Comparison of ENCODE assay signal across 8 cellular contexts in the genomic region with DNA sequence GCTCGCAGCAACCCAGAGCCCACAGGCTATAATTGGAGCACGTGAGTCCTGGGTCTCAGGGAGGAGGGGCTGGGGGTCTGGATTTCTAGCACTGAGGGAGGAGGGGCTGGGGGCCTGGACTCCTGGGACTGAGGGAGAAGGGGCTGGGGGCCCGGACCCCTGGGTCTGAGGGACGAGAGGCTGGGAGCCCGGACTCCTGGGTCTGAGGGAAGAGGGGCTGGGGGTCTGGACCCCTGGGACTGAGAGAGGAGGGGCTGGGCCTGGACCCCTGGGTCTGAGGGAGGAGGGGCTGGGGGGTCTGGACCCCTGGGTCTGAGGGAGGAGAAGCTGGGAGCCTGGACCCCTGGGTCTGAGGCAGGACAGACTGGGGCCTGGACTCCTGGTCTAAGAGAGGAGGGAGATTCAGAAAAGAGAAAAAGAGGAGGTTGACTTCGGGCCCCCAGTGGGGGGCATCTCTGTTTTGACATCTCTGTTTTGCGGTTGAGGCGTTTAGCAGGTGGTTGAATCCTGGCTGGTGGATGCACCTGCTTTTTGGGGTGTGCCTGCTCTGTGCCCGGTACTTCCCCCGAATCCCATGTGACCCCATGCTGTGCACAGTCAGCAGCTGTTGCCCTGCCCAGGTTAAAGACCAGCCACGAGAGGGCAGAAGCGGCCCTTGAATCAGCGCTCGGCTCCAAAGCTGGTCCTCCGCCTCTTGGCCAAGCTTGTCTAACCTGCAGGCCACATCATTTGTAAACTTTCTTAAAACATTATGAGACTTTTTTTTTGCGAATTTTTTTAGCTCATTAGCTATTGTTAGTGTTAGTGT. TPM values are rescaled to one million over a fixed set of nuclear protein-coding genes. Genes with fewer than 3 reads are reported as not detected.
DNase-seq lines count a peak whose midpoint lies in the region; ATAC-seq and TF ChIP-seq lines count a peak whose summit lies in the region.

No MANE protein-coding gene starts in this region.

- no peaks in the 10 kb centered on the region for H3K27me3 Mint-ChIP-seq in activated T-helper 1 cell treated with anti-CD3 and anti-CD28 coated beads, Interleukin-12 subunit alpha, Interleukin-12 subunit beta, Interleukin-2, Interleukin-4 antibody, amounts not matched to agents 30 ng/mL and 10 ng/mL and 1 ng/mL, durations not matched to agents 14 hours and 24 hours and 36 hours (ENCODE audit: insufficient read depth)

- no peak overlapping the region for H3K4me3 Mint-ChIP-seq in activated T-helper 1 cell treated with anti-CD3 and anti-CD28 coated beads, Interleukin-12 subunit alpha, Interleukin-12 subunit beta, Interleukin-2, Interleukin-4 antibody, amounts not matched to agents 30 ng/mL and 10 ng/mL and 1 ng/mL, durations not matched to agents 14 hours and 24 hours and 36 hours

- no peaks in the 10 kb centered on the region for H3F3A ChIP-seq in PC-3 (ENCODE audit: low read length, unreplicated experiment)

- ATAC-seq in GM18498 (IDR thresholded peaks at IDR 0.05; ENCODE audit: unreplicated experiment) (peak; percentile 90), HG02642 (IDR thresholded peaks at IDR 0.05; ENCODE audit: poor library complexity, unreplicated experiment) (peak; percentile 85), PC-3 (peak; percentile 75)

- H3K9ac ChIP-seq in PC-3 (ENCODE audit: low read length), result no peak overlapping the region

- no peak overlapping the region for H2AFZ ChIP-seq in PC-3 (ENCODE audit: low read length)

- H3K4me1 Mint-ChIP-seq in activated T-helper 1 cell treated with anti-CD3 and anti-CD28 coated beads, Interleukin-12 subunit alpha, Interleukin-12 subunit beta, Interleukin-2, Interleukin-4 antibody, amounts not matched to agents 30 ng/mL and 10 ng/mL and 1 ng/mL, durations not matched to agents 14 hours and 24 hours and 36 hours (ENCODE audit: low read depth), result peaks cover 13% of the 10 kb centered on the region

- H3K4me1 ChIP-seq in PC-3 (ENCODE audit: insufficient read depth, low read length), result peaks cover under 1% of the 10 kb centered on the region; the same call in 1 of the 2 replicates

- H3K27ac Mint-ChIP-seq in activated T-helper 1 cell treated with anti-CD3 and anti-CD28 coated beads, Interleukin-12 subunit alpha, Interleukin-12 subunit beta, Interleukin-2, Interleukin-4 antibody, amounts not matched to agents 30 ng/mL and 10 ng/mL and 1 ng/mL, durations not matched to agents 14 hours and 24 hours and 36 hours, result no peak overlapping the region

- no peaks in the 10 kb centered on the region for H3K9me2 ChIP-seq in PC-3 (replicated peaks; ENCODE audit: low read length)

- no peaks in the 10 kb centered on the region for H4K20me1 ChIP-seq in PC-3 (ENCODE audit: low read length)

- no peak overlapping the region for H3K4me2 ChIP-seq in PC-3 (ENCODE audit: low read length)

- H3K27ac ChIP-seq in PC-3 (ENCODE audit: low read length), result no peak overlapping the region

- CTCF ChIA-PET in PC-3 (lab: Charles Lee), result interaction anchor here (0.7 to 2.0 kb wide), 3 partner anchors 10 to 84 kb away, joined by 3 to 9 read pairs (median 5); no protein-coding TSS in a partner anchor

- peak; percentile 57 for TF ChIP-seq CTCF in PC-3 (conservative IDR thresholded peaks at IDR 0.05; ENCODE audit: low read depth, low read length)

- DNase-seq in PC-3 (peak; percentile 48), glomerular visceral epithelial cell (ENCODE audit: extremely low spot score) (peak; percentile 31), pulmonary artery endothelial cell (ENCODE audit: low read depth, low spot score) (peak; percentile 29), NCI-H128 (lab: John Stamatoyannopoulos, UW; ENCODE audit: unreplicated experiment) (no peak), NCI-H446 treated with DMSO at 0.1 percent for 48 hours (lab: John Stamatoyannopoulos, UW) (no peak)
- peak; percentile 66 for DNase-seq in activated T-helper 1 cell treated with anti-CD3 and anti-CD28 coated beads, Interleukin-12 subunit alpha, Interleukin-12 subunit beta, Interleukin-2, Interleukin-4 antibody, amounts not matched to agents 30 ng/mL and 10 ng/mL and 1 ng/mL, durations not matched to agents 14 hours and 24 hours and 36 hours (ENCODE audit: low spot score)

- no peak overlapping the region for H3K4me3 ChIP-seq in PC-3 (ENCODE audit: low read length)

- no TSS peak for BruUV-seq in PC-3 (replicated peaks; lab: Mats Ljungman, UMichigan)

- no peaks in the 10 kb centered on the region for H3K27me3 ChIP-seq in PC-3 (ENCODE audit: low read length)

- intact Hi-C loops in PC-3 (cut with micrococcal nuclease), result loop anchor here (5.0 kb wide), 1 partner anchor 118 kb away; no protein-coding TSS in a partner anchor
- intact Hi-C loops in activated T-helper 1 cell treated with anti-CD3 and anti-CD28 coated beads, Interleukin-12 subunit alpha, Interleukin-12 subunit beta, Interleukin-2, Interleukin-4 antibody, amounts not matched to agents 30 ng/mL and 10 ng/mL and 1 ng/mL, durations not matched to agents 14 hours and 24 hours and 36 hours (cut with micrococcal nuclease), result loop anchor here (1.0 to 2.0 kb wide), 3 partner anchors 38 to 116 kb away; no protein-coding TSS in a partner anchor

- H3K79me2 ChIP-seq in PC-3 (ENCODE audit: low read length), result peaks cover 16% of the 10 kb centered on the region

- no peaks in the 10 kb centered on the region for H3K9me3 Mint-ChIP-seq in activated T-helper 1 cell treated with anti-CD3 and anti-CD28 coated beads, Interleukin-12 subunit alpha, Interleukin-12 subunit beta, Interleukin-2, Interleukin-4 antibody, amounts not matched to agents 30 ng/mL and 10 ng/mL and 1 ng/mL, durations not matched to agents 14 hours and 24 hours and 36 hours

- peaks cover 60% of the 10 kb centered on the region for H3K36me3 ChIP-seq in PC-3 (ENCODE audit: low read depth, low read length)

- no peaks in the 10 kb centered on the region for H3K9me3 ChIP-seq in PC-3 (ENCODE audit: low read length)

- peaks cover 9% of the 10 kb centered on the region for H3K36me3 Mint-ChIP-seq in activated T-helper 1 cell treated with anti-CD3 and anti-CD28 coated beads, Interleukin-12 subunit alpha, Interleukin-12 subunit beta, Interleukin-2, Interleukin-4 antibody, amounts not matched to agents 30 ng/mL and 10 ng/mL and 1 ng/mL, durations not matched to agents 14 hours and 24 hours and 36 hours (ENCODE audit: low read depth)

- POLR2A ChIA-PET in PC-3 (lab: Charles Lee; ENCODE audit: unreplicated experiment), result interaction anchor here (1.1 kb wide), 1 partner anchor 65 kb away, joined by 4 read pairs; no protein-coding TSS in a partner anchor

RNA-seq across cellular contexts. Expression of a gene that starts 10.5 kb away (rescaled TPM):
- total RNA-seq in PC-3 (2014; rRNA removed), result 67.8 and 75.3 TPM in 2 replicates
- 19.3 and 20.6 TPM in 2 replicates for total RNA-seq in activated T-helper 1 cell treated with anti-CD3 and anti-CD28 coated beads, Interleukin-12 subunit alpha, Interleukin-12 subunit beta, Interleukin-2, Interleukin-4 antibody, amounts not matched to agents 30 ng/mL and 10 ng/mL and 1 ng/mL, durations not matched to agents 14 hours and 24 hours and 36 hours
- 187 and 206 TPM in 2 replicates for total RNA-seq in pulmonary artery endothelial cell

RNA-seq across cellular contexts. Expression of a gene that starts 17.1 kb away (rescaled TPM):
- 2.2 and 4.3 TPM in 2 replicates for total RNA-seq in PC-3 (2014; rRNA removed)
- total RNA-seq in activated T-helper 1 cell treated with anti-CD3 and anti-CD28 coated beads, Interleukin-12 subunit alpha, Interleukin-12 subunit beta, Interleukin-2, Interleukin-4 antibody, amounts not matched to agents 30 ng/mL and 10 ng/mL and 1 ng/mL, durations not matched to agents 14 hours and 24 hours and 36 hours, result 1.1 and 1.3 TPM in 2 replicates
- 1.5 and 2.0 TPM in 2 replicates for total RNA-seq in pulmonary artery endothelial cell

RNA-seq across cellular contexts. Expression of a gene that starts 40.8 kb away (rescaled TPM):
- total RNA-seq in PC-3 (2014; rRNA removed) (not detected in 2 replicates), pulmonary artery endothelial cell (0.25 and 0.46 TPM in 2 replicates)
- not detected in 2 replicates for total RNA-seq in activated T-helper 1 cell treated with anti-CD3 and anti-CD28 coated beads, Interleukin-12 subunit alpha, Interleukin-12 subunit beta, Interleukin-2, Interleukin-4 antibody, amounts not matched to agents 30 ng/mL and 10 ng/mL and 1 ng/mL, durations not matched to agents 14 hours and 24 hours and 36 hours

RNA-seq across cellular contexts. Expression of a gene that starts 44.8 kb away (rescaled TPM):
- not detected in 2 replicates for total RNA-seq in PC-3 (2014; rRNA removed)
- not detected in 2 replicates for total RNA-seq in activated T-helper 1 cell treated with anti-CD3 and anti-CD28 coated beads, Interleukin-12 subunit alpha, Interleukin-12 subunit beta, Interleukin-2, Interleukin-4 antibody, amounts not matched to agents 30 ng/mL and 10 ng/mL and 1 ng/mL, durations not matched to agents 14 hours and 24 hours and 36 hours
- not detected in 2 replicates for total RNA-seq in pulmonary artery endothelial cell

Comparison
In these comparisons a context has a peak if more than half of its experiments do, and no peak if none do; other contexts are left out.
1. DNase-seq: peak in PC-3 (single experiment), activated T-helper 1 cell treated with anti-CD3 and anti-CD28 coated beads, Interleukin-12 subunit alpha, Interleukin-12 subunit beta, Interleukin-2, Interleukin-4 antibody, amounts not matched to agents 30 ng/mL and 10 ng/mL and 1 ng/mL, durations not matched to agents 14 hours and 24 hours and 36 hours (single experiment), glomerular visceral epithelial cell (single experiment) and pulmonary artery endothelial cell (single experiment); none in NCI-H128 (single experiment) and NCI-H446 treated with DMSO at 0.1 percent for 48 hours (single experiment).
2. Peak in every context shown above with its lines, with median percentiles within 50 percentile points of each other: ATAC-seq.